Comparison of ENCODE assay signal across 1 cellular context in genomic region chr6:43149260-43149659, GRCh38.
TF ChIP-seq lines count a peak whose summit lies in the region.

No MANE protein-coding gene starts in this region.

TF ChIP-seq in IMR-90, 13 proteins besides CTCF, POLR2A, EP300 and RAD21:
- no peak for TF ChIP-seq CEBPB (IDR thresholded peaks at IDR 0.05; ENCODE audit: low read depth, low read length)
- no peak for TF ChIP-seq SMC3 (IDR thresholded peaks at IDR 0.05; ENCODE audit: low read depth, low read length)
- TF ChIP-seq USF2 (IDR thresholded peaks at IDR 0.05; ENCODE audit: low read depth, low read length), result no peak
- no peak for TF ChIP-seq MAZ (IDR thresholded peaks at IDR 0.05; ENCODE audit: borderline replicate concordance, low read depth, low read length)
- TF ChIP-seq MXI1 (IDR thresholded peaks at IDR 0.05; ENCODE audit: borderline replicate concordance, low read depth, low read length), result no peak
- TF ChIP-seq CHD1 (IDR thresholded peaks at IDR 0.05; ENCODE audit: low read depth, low read length), result no peak
- no peak for TF ChIP-seq MAFK (IDR thresholded peaks at IDR 0.05; ENCODE audit: low read depth, low read length)
- no peak for TF ChIP-seq BHLHE40 (IDR thresholded peaks at IDR 0.05; ENCODE audit: low read depth, low read length)
- no peak for TF ChIP-seq NFE2L2 (IDR thresholded peaks at IDR 0.05; ENCODE audit: low read depth, low read length)
- TF ChIP-seq RCOR1 (IDR thresholded peaks at IDR 0.05; ENCODE audit: insufficient replicate concordance, low read length), result no peak
- no peak for TF ChIP-seq FOS (IDR thresholded peaks at IDR 0.05; ENCODE audit: low read depth, low read length)
- no peak for TF ChIP-seq RFX5 (IDR thresholded peaks at IDR 0.05; ENCODE audit: low read depth, low read length)
- TF ChIP-seq ELK1 (IDR thresholded peaks at IDR 0.05; ENCODE audit: borderline replicate concordance, low read depth, low read length), result no peak
